ENCODE assay signal across 13 cellular contexts in genomic region chr17:73118139-73118538, GRCh38. TPM values are rescaled to one million over a fixed set of nuclear protein-coding genes. Genes with fewer than 3 reads are reported as not detected.
DNase-seq lines count a peak whose midpoint lies in the region; ATAC-seq and TF ChIP-seq lines count a peak whose summit lies in the region.
"Had no signal": no experiment of that assay in that cellular context is flagged by ENCODE, and none has a peak within 500 bp of the region (broad histone marks: within the 10 kb centered on the region; RNA-seq: fewer than 3 reads in every experiment).

No MANE protein-coding gene starts in this region.

- ATAC-seq in HG03159 (IDR thresholded peaks at IDR 0.05; ENCODE audit: unreplicated experiment) = no peak

- DNase-seq in DMS 273 (lab: John Stamatoyannopoulos, UW; ENCODE audit: unreplicated experiment) (peak; percentile 70), DMS 273 treated with DMSO at 0.1 percent for 48 hours (lab: John Stamatoyannopoulos, UW) (no peak), G401 (ENCODE audit: low spot score) (peak; percentile 48), WERI-Rb-1 (no peak), islet precursor cell (peak; percentile 32), NCI-H345 (lab: John Stamatoyannopoulos, UW) (no peak), amygdala (lab: John Stamatoyannopoulos, UW) (no peak)
- DNase-seq: CD4-positive, CD25-positive, alpha-beta regulatory T cell; EL; GDM1 had no signal

- in situ Hi-C loops in G401 (cut with HindIII; ENCODE audit: low sequenced_read_pairs) = no loop called here

- peak overlapping the region; percentile 97 for H3K27ac ChIP-seq in WERI-Rb-1
- H3K27ac ChIP-seq: 22Rv1 had no signal

- peaks cover 13% of the 10 kb centered on the region for H3K9me3 ChIP-seq in WERI-Rb-1 (ENCODE audit: severe bottlenecking)
- H3K9me3 ChIP-seq: HAP-1 had no signal

- H3K4me3 ChIP-seq in WERI-Rb-1 (ENCODE audit: low read depth, low read length) = no peak overlapping the region
- H3K4me3 ChIP-seq: HAP-1 had no signal

- no peaks in the 10 kb centered on the region for H3K27me3 ChIP-seq in WERI-Rb-1 (ENCODE audit: insufficient read depth, low read depth, severe bottlenecking)

- no peaks in the 10 kb centered on the region for H3K36me3 ChIP-seq in WERI-Rb-1
- H3K36me3 ChIP-seq: HAP-1 had no signal

- no peak for TF ChIP-seq CTCF in WERI-Rb-1 (IDR thresholded peaks at IDR 0.05; ENCODE audit: low read depth, low read length)

RNA-seq across cellular contexts. Expression of gene SLC39A11, which starts 25.7 kb away (rescaled TPM):
- 4.1 and 8.7 TPM in 2 replicates for total RNA-seq in G401 (2014; rRNA removed; shearing (Covaris generic))

RNA-seq across cellular contexts. Expression of gene SSTR2, which starts 46.7 kb away (rescaled TPM):
- total RNA-seq in G401 (2014; rRNA removed; shearing (Covaris generic)) = 0.03 TPM in 1 of 2 replicates, not detected in the other

Comparison
In these comparisons a context has a peak if more than half of its experiments do, and no peak if none do; other contexts are left out.
1. DNase-seq: peak in DMS 273 (single experiment), G401 (single experiment) and islet precursor cell (single experiment); none in DMS 273 treated with DMSO at 0.1 percent for 48 hours (single experiment), WERI-Rb-1 (single experiment), NCI-H345 (single experiment) and amygdala (0 of 56).